Comparison of ENCODE assay signal across 21 cellular contexts in genomic region chr6:138205437-138206094, GRCh38. TPM values are rescaled to one million over a fixed set of nuclear protein-coding genes. Genes with fewer than 3 reads are reported as not detected.
"Had no signal": no experiment of that assay in that cellular context is flagged by ENCODE, and none has a peak within 500 bp of the region (broad histone marks: within the 10 kb centered on the region; RNA-seq: fewer than 3 reads in every experiment).

No MANE protein-coding gene starts in this region.

- DNase-seq: activated CD4-positive, alpha-beta T cell treated with anti-CD3 and anti-CD28 coated beads, Interleukin-2, amount 10 ng/mL, durations not matched to agents 24 days and 14 days; activated CD8-positive, alpha-beta T cell treated with anti-CD3 and anti-CD28 coated beads for 36 hours; activated naive CD4-positive, alpha-beta T cell; activated naive CD8-positive, alpha-beta T cell treated with anti-CD3 and anti-CD28 coated beads for 36 hours; activated T-cell treated with anti-CD3 and anti-CD28 coated beads, Interleukin-2, amount 50 U/mL, for 1 hour; amniotic stem cell; central memory CD4-positive, alpha-beta T cell; cortex of kidney; effector CD4-positive, alpha-beta T cell; lower lobe of right lung; naive thymus-derived CD8-positive, alpha-beta T cell; spleen; stimulated activated CD4-positive, alpha-beta T cell treated with anti-CD3 and anti-CD28 coated beads, Interleukin-4, amount 100 ng/mL, for 4 hours; stimulated activated naive B cell treated with anti-CD40 and anti-IgM and Interleukin-4, amounts not matched to agents 10 μg/mL and 1 μg/mL and 100 μg/mL, for 72 hours; T1000; tibial artery had no signal

RNA-seq across cellular contexts. Expression of gene PBOV1, which starts 12.7 kb away (rescaled TPM):
- total RNA-seq: activated CD4-positive, alpha-beta T cell treated with anti-CD3 and anti-CD28 coated beads, Interleukin-2, amount 10 ng/mL, durations not matched to agents 24 days and 14 days; activated CD8-positive, alpha-beta T cell treated with anti-CD3 and anti-CD28 coated beads for 36 hours; activated naive CD8-positive, alpha-beta T cell treated with anti-CD3 and anti-CD28 coated beads for 36 hours; activated T-helper 17 cell treated with anti-CD3 and anti-CD28 coated beads, Interleukin-2, amount 50 U/mL, for 72 hours; esophagus mucosa; lower lobe of right lung; mesenteric fat pad; naive thymus-derived CD8-positive, alpha-beta T cell; spleen; T-helper 1 cell treated with Interleukin-12 subunit alpha and Interleukin-12 subunit beta and Interleukin-4 antibody, amounts not matched to agents 30 ng/mL and 1 ng/mL, for 36 hours; urinary bladder had no signal

RNA-seq across cellular contexts. Expression of gene ARFGEF3, which starts 43.8 kb away (rescaled TPM):
- total RNA-seq: naive thymus-derived CD8-positive, alpha-beta T cell had no signal
